In genomic region chr9:40992472-40992821, GRCh38 we compare ENCODE assay signal across 8 cellular contexts.
DNase-seq lines count a peak whose midpoint lies in the region; ATAC-seq and TF ChIP-seq lines count a peak whose summit lies in the region.
"Not testable (repeated sequence)": the region's sequence is repeated elsewhere in the genome, so short reads cannot be mapped to it uniquely, and the experiment has no call there.

No MANE protein-coding gene starts in this region.

- peak overlapping the region; percentile 93 for H3K27ac ChIP-seq in CD4-positive, alpha-beta memory T cell (ENCODE audit: low read depth, low read length)

- CTCF ChIA-PET in CD4-positive, alpha-beta memory T cell (lab: Charles Lee; ENCODE audit: partially characterized antibody): interaction anchor here (1.0 to 1.7 kb wide), 5 partner anchors 8 to 82 kb away, joined by 3 to 5 read pairs (median 3); no protein-coding TSS in a partner anchor

- DNase-seq in CD4-positive, alpha-beta memory T cell; astrocyte of the spinal cord (ENCODE audit: low read depth, low spot score): not testable (repeated sequence)
- peak; percentile 1 for DNase-seq in LoVo (ENCODE audit: low spot score)
- peak; percentile 80 for DNase-seq in glutamatergic neuron
- DNase-seq in mucosa of gallbladder (ENCODE audit: low spot score): peak; percentile 67

- H3K4me1 ChIP-seq in CD4-positive, alpha-beta memory T cell (ENCODE audit: insufficient read depth, low read length): peaks cover 39% of the 10 kb centered on the region

- not testable (repeated sequence) for H3K27me3 Mint-ChIP-seq in CD4-positive, alpha-beta memory T cell; glutamatergic neuron (ENCODE audit: unreplicated experiment); stimulated activated naive CD8-positive, alpha-beta T cell treated with anti-CD3 and anti-CD28 coated beads, Interleukin-15, Interleukin-2, amounts not matched to agents 100 ng/mL and 50 ng/mL, for 24 hours

- H3K4me3 Mint-ChIP-seq in CD4-positive, alpha-beta memory T cell: peak overlapping the region in 1 of 8 donors; percentile 97
- H3K4me3 Mint-ChIP-seq in glutamatergic neuron (ENCODE audit: unreplicated experiment): peak overlapping the region; percentile 98
- not testable (repeated sequence) for H3K4me3 Mint-ChIP-seq in stimulated activated naive CD8-positive, alpha-beta T cell treated with anti-CD3 and anti-CD28 coated beads, Interleukin-15, Interleukin-2, amounts not matched to agents 100 ng/mL and 50 ng/mL, for 24 hours

- not testable (repeated sequence) for H3K27me3 ChIP-seq in CD4-positive, alpha-beta memory T cell (ENCODE audit: insufficient read depth, low read length)

- not testable (repeated sequence) for TF ChIP-seq CTCF in astrocyte of the spinal cord (IDR thresholded peaks at IDR 0.05; ENCODE audit: low read depth, low read length); glutamatergic neuron (IDR thresholded peaks at IDR 0.05; ENCODE audit: partially characterized antibody, unreplicated experiment)

- intact Hi-C loops in CD4-positive, alpha-beta memory T cell (cut with micrococcal nuclease): not testable (repeated sequence)

- POLR2A ChIA-PET in CD4-positive, alpha-beta memory T cell (lab: Charles Lee; ENCODE audit: partially characterized antibody): interaction anchor here (1.4 to 1.7 kb wide), 3 partner anchors 8 to 72 kb away, joined by 4 to 5 read pairs (median 5); no protein-coding TSS in a partner anchor

- H3K4me3 ChIP-seq in CD4-positive, alpha-beta memory T cell (ENCODE audit: low read length in 2 of 2): peak overlapping the region; percentile 95 to 98
- peak overlapping the region; percentile 90 for H3K4me3 ChIP-seq in astrocyte of the spinal cord (ENCODE audit: low read depth, low read length)

- not testable (repeated sequence) for H3K27ac Mint-ChIP-seq in CD4-positive, alpha-beta memory T cell
- peak overlapping the region; percentile 94 for H3K27ac Mint-ChIP-seq in glutamatergic neuron (ENCODE audit: unreplicated experiment)
- peak overlapping the region; percentile 90 for H3K27ac Mint-ChIP-seq in stimulated activated naive CD8-positive, alpha-beta T cell treated with anti-CD3 and anti-CD28 coated beads, Interleukin-15, Interleukin-2, amounts not matched to agents 100 ng/mL and 50 ng/mL, for 24 hours

- H3K36me3 Mint-ChIP-seq in CD4-positive, alpha-beta memory T cell: peaks cover 32 to 35% of the 10 kb centered on the region in 2 donors
- H3K36me3 Mint-ChIP-seq in glutamatergic neuron (ENCODE audit: unreplicated experiment): not testable (repeated sequence)
- peaks cover 25% of the 10 kb centered on the region for H3K36me3 Mint-ChIP-seq in stimulated activated naive CD8-positive, alpha-beta T cell treated with anti-CD3 and anti-CD28 coated beads, Interleukin-15, Interleukin-2, amounts not matched to agents 100 ng/mL and 50 ng/mL, for 24 hours (ENCODE audit: low read depth)

- H3K36me3 ChIP-seq in CD4-positive, alpha-beta memory T cell (ENCODE audit: insufficient read depth, low read length): not testable (repeated sequence)

- not testable (repeated sequence) for H3K9me3 ChIP-seq in CD4-positive, alpha-beta memory T cell (ENCODE audit: control insufficient read depth in 1 of 2, low read length in 2 of 2)

- H3K4me1 Mint-ChIP-seq in CD4-positive, alpha-beta memory T cell: peaks cover 25 to 35% (median 27%) of the 10 kb centered on the region in 4 donors
- H3K4me1 Mint-ChIP-seq in glutamatergic neuron (ENCODE audit: low read depth, unreplicated experiment): not testable (repeated sequence)
- peaks cover 34% of the 10 kb centered on the region for H3K4me1 Mint-ChIP-seq in stimulated activated naive CD8-positive, alpha-beta T cell treated with anti-CD3 and anti-CD28 coated beads, Interleukin-15, Interleukin-2, amounts not matched to agents 100 ng/mL and 50 ng/mL, for 24 hours (ENCODE audit: low read depth)

- not testable (repeated sequence) for H3K9me3 Mint-ChIP-seq in CD4-positive, alpha-beta memory T cell; glutamatergic neuron (ENCODE audit: unreplicated experiment); stimulated activated naive CD8-positive, alpha-beta T cell treated with anti-CD3 and anti-CD28 coated beads, Interleukin-15, Interleukin-2, amounts not matched to agents 100 ng/mL and 50 ng/mL, for 24 hours

- ATAC-seq in GM19397 (IDR thresholded peaks at IDR 0.05; ENCODE audit: unreplicated experiment) (peak; percentile 51), HG02943 (IDR thresholded peaks at IDR 0.05; ENCODE audit: low read depth, unreplicated experiment) (peak; percentile 43)

- in situ Hi-C loops in astrocyte of the spinal cord (cut with HindIII; ENCODE audit: low sequenced_read_pairs): not testable (repeated sequence)
